ENCODE assay signal across 13 cellular contexts in genomic region chr1:9607352-9607751, GRCh38. TPM values are rescaled to one million over a fixed set of nuclear protein-coding genes. Genes with fewer than 3 reads are reported as not detected.
DNase-seq lines count a peak whose midpoint lies in the region; ATAC-seq and TF ChIP-seq lines count a peak whose summit lies in the region.
"Had no signal": no experiment of that assay in that cellular context is flagged by ENCODE, and none has a peak within 500 bp of the region (broad histone marks: within the 10 kb centered on the region; RNA-seq: fewer than 3 reads in every experiment).

No MANE protein-coding gene starts in this region.

- H3K9me3 ChIP-seq in breast epithelium (no peaks in the 10 kb centered on the region), H9 (ENCODE audit: control insufficient read depth, low read depth, low read length) (no peaks in the 10 kb centered on the region), MM.1S (replicated peaks; ENCODE audit: insufficient read depth, low read length) (no peaks in the 10 kb centered on the region)
- H3K9me3 ChIP-seq: BLaER1 had no signal

- H3K27me3 Mint-ChIP-seq in MCF 10A (ENCODE audit: insufficient read depth, unreplicated experiment) (no peaks in the 10 kb centered on the region), H9 (ENCODE audit: low read depth) (no peaks in the 10 kb centered on the region)
- no peaks in the 10 kb centered on the region for H3K27me3 Mint-ChIP-seq in effector memory CD8-positive, alpha-beta T cell
- H3K27me3 Mint-ChIP-seq: CD4-positive, CD25-positive, alpha-beta regulatory T cell had no signal

- no peak overlapping the region for H3K27ac Mint-ChIP-seq in MCF 10A (ENCODE audit: low read depth, unreplicated experiment)
- H3K27ac Mint-ChIP-seq in H9, result peak overlapping the region in 2 of 3 experiments; percentile 6 to 85; a peak in 2 of 7 replicates
- H3K27ac Mint-ChIP-seq in effector memory CD8-positive, alpha-beta T cell, result peak overlapping the region; percentile 20 to 42
- H3K27ac Mint-ChIP-seq: CD4-positive, CD25-positive, alpha-beta regulatory T cell had no signal

- H2BK15ac ChIP-seq in H9 (ENCODE audit: low read depth, low read length), result no peak overlapping the region

- H3K4ac ChIP-seq in H9 (ENCODE audit: low read depth, low read length), result no peak overlapping the region

- H4K91ac ChIP-seq in H9 (ENCODE audit: insufficient read length, low read depth, low read length), result no peak overlapping the region

- H3K9ac ChIP-seq in H9 (ENCODE audit: extremely low read depth, insufficient read length, low read length) (no peak overlapping the region), MM.1S (ENCODE audit: low read length) (no peak overlapping the region)
- H3K9ac ChIP-seq: BLaER1 had no signal

- no peak overlapping the region for H3T11ph ChIP-seq in H9 (ENCODE audit: low read length)

- H3F3A ChIP-seq in MM.1S (ENCODE audit: insufficient read depth, low read length), result no peaks in the 10 kb centered on the region

- H3K4me1 ChIP-seq in breast epithelium (no peaks in the 10 kb centered on the region), H9 (ENCODE audit: insufficient read depth, low read length) (no peaks in the 10 kb centered on the region), MM.1S (ENCODE audit: low read length) (no peaks in the 10 kb centered on the region)
- H3K4me1 ChIP-seq: BLaER1 had no signal

- no peak overlapping the region for H3K4me3 Mint-ChIP-seq in MCF 10A (ENCODE audit: unreplicated experiment)
- H3K4me3 Mint-ChIP-seq in H9, result no peak overlapping the region
- H3K4me3 Mint-ChIP-seq in effector memory CD8-positive, alpha-beta T cell, result no peak overlapping the region
- H3K4me3 Mint-ChIP-seq: CD4-positive, CD25-positive, alpha-beta regulatory T cell had no signal

- H3K4me1 Mint-ChIP-seq in MCF 10A (ENCODE audit: insufficient read depth, unreplicated experiment) (no peaks in the 10 kb centered on the region), H9 (no peaks in the 10 kb centered on the region)
- H3K4me1 Mint-ChIP-seq in effector memory CD8-positive, alpha-beta T cell (ENCODE audit: low read depth in 2 of 2), result no peaks in the 10 kb centered on the region
- H3K4me1 Mint-ChIP-seq: CD4-positive, CD25-positive, alpha-beta regulatory T cell had no signal

- H3K79me1 ChIP-seq in H9 (ENCODE audit: insufficient read depth, low read depth, low read length, poor library complexity, severe bottlenecking), result no peaks in the 10 kb centered on the region

- no peak overlapping the region for H2AK5ac ChIP-seq in H9 (ENCODE audit: insufficient read length, low read length)

- H3K79me2 ChIP-seq in H9 (ENCODE audit: insufficient read depth, low read length), result no peaks in the 10 kb centered on the region
- H3K79me2 ChIP-seq in MM.1S (ENCODE audit: low read length), result no peaks in the 10 kb centered on the region

- H2BK20ac ChIP-seq in H9 (ENCODE audit: low read depth, low read length, poor library complexity, severe bottlenecking), result no peak overlapping the region

- POLR2A ChIA-PET in MCF 10A (lab: Yijun Ruan, JAX), result no interaction called here

- H4K20me1 ChIP-seq in H9 (ENCODE audit: control insufficient read depth, insufficient read depth, insufficient read length) (no peaks in the 10 kb centered on the region), MM.1S (ENCODE audit: insufficient read depth, low read length) (no peaks in the 10 kb centered on the region)

- H3K18ac ChIP-seq in H9 (ENCODE audit: insufficient read length, low read depth, low read length), result no peak overlapping the region

- intact Hi-C loops in breast epithelium (cut with DNase I; ENCODE audit: low total_unique reads), result no loop called here
- intact Hi-C loops in MCF 10A (cut with micrococcal nuclease), result no loop called here
- intact Hi-C loops in sciatic nerve (cut with DNase I), result no loop called here

- H3K36me3 ChIP-seq in breast epithelium (no peaks in the 10 kb centered on the region), MM.1S (replicated peaks; ENCODE audit: insufficient read depth, low read length) (no peaks in the 10 kb centered on the region)

- H3K27ac ChIP-seq in breast epithelium (peak overlapping the region in 1 of 2 donors; percentile 43), H9 (ENCODE audit: insufficient read length, low read depth, low read length) (no peak overlapping the region), MM.1S (ENCODE audit: low read length) (no peak overlapping the region)
- H3K27ac ChIP-seq: BLaER1 had no signal

- CTCF ChIA-PET in MCF 10A (lab: Yijun Ruan, JAX), result interaction anchor here (0.8 to 1.0 kb wide), 2 partner anchors 9 to 11 kb away, joined by 3 to 4 read pairs; no protein-coding TSS in a partner anchor

- H3K23me2 ChIP-seq in H9 (ENCODE audit: insufficient read length, low read depth, low read length, poor library complexity, severe bottlenecking), result no peaks in the 10 kb centered on the region

- H3K4me2 ChIP-seq in H9 (ENCODE audit: insufficient read depth, insufficient read length, low read length) (no peak overlapping the region), MM.1S (ENCODE audit: low read depth, low read length) (no peak overlapping the region)
- H3K4me2 ChIP-seq: BLaER1 had no signal

- H3K56ac ChIP-seq in H9 (ENCODE audit: insufficient read length, low read depth, low read length), result no peak overlapping the region

- no peak for TF ChIP-seq POLR2A in breast epithelium (IDR thresholded peaks at IDR 0.05)

- no peak overlapping the region for H3K23ac ChIP-seq in H9 (ENCODE audit: insufficient read length, low read depth, low read length)

- DNase-seq in breast epithelium (ENCODE audit: low spot score in 2 of 2) (no peak), MCF 10A (ENCODE audit: unreplicated experiment) (no peak), H9 (no peak), sciatic nerve (ENCODE audit: low spot score) (peak; percentile 48), MM.1S (no peak), cerebellum (ENCODE audit: low spot score) (no peak)
- DNase-seq in effector memory CD8-positive, alpha-beta T cell, result no peak
- DNase-seq: 8988T; AML-193; CD4-positive, CD25-positive, alpha-beta regulatory T cell; DMS53; GF-D8 had no signal

- H3K27me3 ChIP-seq in breast epithelium (no peaks in the 10 kb centered on the region), H9 (ENCODE audit: insufficient read depth, low read length) (no peaks in the 10 kb centered on the region), MM.1S (replicated peaks; ENCODE audit: insufficient read depth, low read length) (no peaks in the 10 kb centered on the region)
- H3K27me3 ChIP-seq: BLaER1 had no signal

- WGBS in H9 (ENCODE audit: extremely low coverage, insufficient read length, low lambda C conversion rate), result no CpG with 5 or more reads among the region's 19 CpGs

- no peaks in the 10 kb centered on the region for H3K9me2 ChIP-seq in MM.1S (replicated peaks; ENCODE audit: insufficient read depth, low read length)

- H2BK120ac ChIP-seq in H9 (ENCODE audit: low read depth, low read length, poor library complexity, severe bottlenecking), result no peak overlapping the region

- peak overlapping the region in 2 of 3 donors; percentile 11 to 18 for H3K4me3 ChIP-seq in breast epithelium
- no peak overlapping the region for H3K4me3 ChIP-seq in MM.1S (ENCODE audit: low read length)
- H3K4me3 ChIP-seq: BLaER1 had no signal

- BruUV-seq in MCF 10A (replicated peaks; lab: Mats Ljungman, UMichigan), result no TSS peak

- H2AFZ ChIP-seq in H9 (ENCODE audit: low read length) (no peak overlapping the region), MM.1S (ENCODE audit: low read length) (no peak overlapping the region)

- H3K14ac ChIP-seq in H9 (ENCODE audit: insufficient read depth, low read length), result no peak overlapping the region; the same call in 1 of the 2 replicates

- no peak overlapping the region for H2BK5ac ChIP-seq in H9 (ENCODE audit: insufficient read length, low read length)

- no peak for ATAC-seq in effector memory CD8-positive, alpha-beta T cell (replicated peaks)
- no peak for ATAC-seq in sciatic nerve

- TF ChIP-seq CTCF in breast epithelium (IDR thresholded peaks at IDR 0.05) (no peak), MCF 10A (IDR thresholded peaks at IDR 0.05; ENCODE audit: unreplicated experiment) (no peak), H9 (conservative IDR thresholded peaks at IDR 0.05) (no peak), MM.1S (IDR thresholded peaks at IDR 0.05; ENCODE audit: low read length) (no peak)

- no peak overlapping the region for H2BK12ac ChIP-seq in H9 (ENCODE audit: insufficient read length, low read depth, low read length)

- no peaks in the 10 kb centered on the region for H3K9me3 Mint-ChIP-seq in MCF 10A (ENCODE audit: unreplicated experiment)
- H3K9me3 Mint-ChIP-seq in H9, result no peaks in the 10 kb centered on the region
- H3K9me3 Mint-ChIP-seq in effector memory CD8-positive, alpha-beta T cell, result no peaks in the 10 kb centered on the region
- H3K9me3 Mint-ChIP-seq: CD4-positive, CD25-positive, alpha-beta regulatory T cell had no signal

- H4K5ac ChIP-seq in H9 (ENCODE audit: insufficient read length, low read depth, low read length), result no peak overlapping the region

- H4K8ac ChIP-seq in H9 (replicated peaks; ENCODE audit: insufficient read length, low read depth, low read length), result no peak overlapping the region

- H3K36me3 Mint-ChIP-seq in MCF 10A (ENCODE audit: insufficient read depth, unreplicated experiment), result peaks cover 15% of the 10 kb centered on the region
- H3K36me3 Mint-ChIP-seq in H9 (ENCODE audit: insufficient read depth in 1 of 3, low read depth in 3 of 3), result peaks cover 9 to 47% (median 44%) of the 10 kb centered on the region in 3 experiments; a peak in 6 of 7 replicates
- peaks cover 2% of the 10 kb centered on the region for H3K36me3 Mint-ChIP-seq in effector memory CD8-positive, alpha-beta T cell (ENCODE audit: insufficient read depth)

RNA-seq across cellular contexts. Expression of gene TMEM201, which starts 18.6 kb away (rescaled TPM):
- total RNA-seq in breast epithelium (1 to 10 TPM; 5.0 to 6.2 (median 5.0) TPM), MCF 10A (2022) (9.2 and 11.1 TPM in 2 replicates), H9 (2021) (31.0 and 31.3 TPM in 2 replicates), sciatic nerve (13.1 TPM), cerebellum (9.0 TPM)

RNA-seq across cellular contexts. Expression of gene PIK3CD, which starts 44.2 kb away (rescaled TPM):
- total RNA-seq in breast epithelium, result 10 to 100 TPM in 2 of 3 donors, 1 to 10 TPM in 1; 8.2 to 12.1 (median 11.9) TPM
- 6.3 and 7.0 TPM in 2 replicates for total RNA-seq in MCF 10A (2022)
- 10.0 and 10.6 TPM in 2 replicates for total RNA-seq in H9 (2021)
- 17.9 TPM for total RNA-seq in sciatic nerve
- 5.2 TPM for total RNA-seq in cerebellum
